Comparison of ENCODE assay signal across 1 cellular context in the genomic region with DNA sequence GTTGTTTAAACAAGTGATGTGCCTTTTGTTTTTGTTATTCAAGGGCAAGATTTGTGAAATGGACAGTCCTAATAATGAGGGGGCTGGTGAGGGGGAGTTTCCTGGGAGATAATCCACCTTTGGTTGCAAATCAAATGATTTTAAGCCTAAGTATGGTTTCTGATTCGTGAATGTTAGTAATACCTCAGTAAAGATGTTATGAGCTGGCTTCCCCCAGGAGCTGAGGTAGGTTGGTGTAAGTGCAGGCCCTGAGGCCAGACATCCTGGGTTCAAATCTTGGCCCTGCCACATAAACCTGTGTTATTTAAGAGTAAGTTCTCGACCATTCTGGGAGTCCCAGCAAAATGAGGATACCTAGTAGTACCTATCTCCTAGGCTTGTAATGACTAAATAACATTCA.
TF ChIP-seq lines count a peak whose summit lies in the region.

No MANE protein-coding gene starts in this region.

TF ChIP-seq in K562, 482 proteins besides CTCF, POLR2A, EP300 and RAD21:
- TF ChIP-seq MTA1 (IDR thresholded peaks at IDR 0.05; ENCODE audit: borderline replicate concordance) (no peak), JUN (IDR thresholded peaks at IDR 0.05; ENCODE audit: borderline replicate concordance, low read depth, low read length) (no peak), JUN (CRISPR knock-in tag; IDR thresholded peaks at IDR 0.05; ENCODE audit: borderline replicate concordance) (no peak), CBFA2T3 (IDR thresholded peaks at IDR 0.05) (no peak), ZNF184 (CRISPR knock-in tag; IDR thresholded peaks at IDR 0.05) (no peak), RBM34 (IDR thresholded peaks at IDR 0.05; ENCODE audit: borderline replicate concordance, insufficient read depth, low read length) (no peak), BDP1 (IDR thresholded peaks at IDR 0.05; ENCODE audit: insufficient read depth, insufficient read length) (no peak), ZNF507 (tag; conservative IDR thresholded peaks at IDR 0.05) (0 out of 2 replicates have a peak, but pooled peaks have one; percentile 12)
TF ChIP-seq in K562: peak in this region for 1.
